1 cellular context compared by ENCODE assay signal in genomic region chr5:38719403-38719802, GRCh38.
TF ChIP-seq lines count a peak whose summit lies in the region.

No MANE protein-coding gene starts in this region.

TF ChIP-seq in IMR-90, 13 proteins besides CTCF, POLR2A, EP300 and RAD21:
- no peak for TF ChIP-seq RFX5 (IDR thresholded peaks at IDR 0.05; ENCODE audit: low read depth, low read length)
- TF ChIP-seq CHD1 (IDR thresholded peaks at IDR 0.05; ENCODE audit: low read depth, low read length), result no peak
- TF ChIP-seq USF2 (IDR thresholded peaks at IDR 0.05; ENCODE audit: low read depth, low read length), result no peak
- no peak for TF ChIP-seq MXI1 (IDR thresholded peaks at IDR 0.05; ENCODE audit: borderline replicate concordance, low read depth, low read length)
- TF ChIP-seq MAZ (IDR thresholded peaks at IDR 0.05; ENCODE audit: borderline replicate concordance, low read depth, low read length), result no peak
- no peak for TF ChIP-seq ELK1 (IDR thresholded peaks at IDR 0.05; ENCODE audit: borderline replicate concordance, low read depth, low read length)
- TF ChIP-seq CEBPB (IDR thresholded peaks at IDR 0.05; ENCODE audit: low read depth, low read length), result no peak
- TF ChIP-seq FOS (IDR thresholded peaks at IDR 0.05; ENCODE audit: low read depth, low read length), result no peak
- no peak for TF ChIP-seq MAFK (IDR thresholded peaks at IDR 0.05; ENCODE audit: low read depth, low read length)
- TF ChIP-seq BHLHE40 (IDR thresholded peaks at IDR 0.05; ENCODE audit: low read depth, low read length), result no peak
- no peak for TF ChIP-seq RCOR1 (IDR thresholded peaks at IDR 0.05; ENCODE audit: insufficient replicate concordance, low read length)
